Comparison of ENCODE assay signal across 8 cellular contexts in genomic region chr7:149624006-149624405, GRCh38.
A peak's percentile ranks its signal among the peaks of the same experiment; 100 is the strongest.
DNase-seq lines count a peak whose midpoint lies in the region; ATAC-seq and TF ChIP-seq lines count a peak whose summit lies in the region.

No MANE protein-coding gene starts in this region.

- 0 to 2% methylated on average over 26 to 28 of the region's 28 CpGs for WGBS in lung, 2 donors

- H3K27me3 ChIP-seq in HL-60 (ENCODE audit: insufficient read depth, poor library complexity, severe bottlenecking), result no peaks in the 10 kb centered on the region
- no peaks in the 10 kb centered on the region for H3K27me3 ChIP-seq in lung (ENCODE audit: control insufficient read depth, insufficient read depth)

- H3K4me3 ChIP-seq in HL-60 (replicated peaks; ENCODE audit: insufficient read depth, low read length), result peak overlapping the region; percentile 78
- peak overlapping the region; percentile 95 for H3K4me3 ChIP-seq in lung

- ATAC-seq in GM19395 (IDR thresholded peaks at IDR 0.05; ENCODE audit: unreplicated experiment), result peak; percentile 17
- ATAC-seq in lung (ENCODE audit: insufficient read depth, low FRiP score), result peak; percentile 7
- ATAC-seq in stimulated activated memory B cell treated with anti-CD40 and anti-IgM and Interleukin-4, amounts not matched to agents 10 μg/mL and 1 μg/mL and 100 μg/mL, for 72 hours, result peak; percentile 25

- peak overlapping the region; percentile 66 for H3K27ac ChIP-seq in HL-60 (replicated peaks)
- peak overlapping the region; percentile 94 to 96 for H3K27ac ChIP-seq in lung (ENCODE audit: low read depth in 1 of 2, low read length in 1 of 2)

- H3K36me3 ChIP-seq in lung (ENCODE audit: control insufficient read depth in 2 of 2, insufficient read depth in 2 of 2, low read length in 2 of 2), result peaks cover 6 to 18% of the 10 kb centered on the region in 2 donors

- no peaks in the 10 kb centered on the region for H3K9me3 Mint-ChIP-seq in stimulated activated memory B cell treated with anti-CD40 and anti-IgM and Interleukin-4, amounts not matched to agents 10 μg/mL and 1 μg/mL and 100 μg/mL, for 72 hours

- H3K4me1 ChIP-seq in lung (ENCODE audit: control insufficient read depth in 2 of 2, insufficient read depth in 2 of 2, low read length in 2 of 2), result peaks cover 5 to 7% of the 10 kb centered on the region in 2 donors

- no peaks in the 10 kb centered on the region for H3K9me3 ChIP-seq in lung (ENCODE audit: control insufficient read depth in 2 of 2, insufficient read depth in 1 of 2, low read length in 1 of 2)

- no peak for TF ChIP-seq CTCF in HL-60 (IDR thresholded peaks at IDR 0.05; ENCODE audit: insufficient read depth, low read length)
- TF ChIP-seq CTCF in lung (IDR thresholded peaks at IDR 0.05; ENCODE audit: control extremely low read depth, extremely low read depth), result no peak

- peak overlapping the region; percentile 95 for H3K4me3 Mint-ChIP-seq in stimulated activated memory B cell treated with anti-CD40 and anti-IgM and Interleukin-4, amounts not matched to agents 10 μg/mL and 1 μg/mL and 100 μg/mL, for 72 hours

- peaks cover 21% of the 10 kb centered on the region for H3K36me3 Mint-ChIP-seq in stimulated activated memory B cell treated with anti-CD40 and anti-IgM and Interleukin-4, amounts not matched to agents 10 μg/mL and 1 μg/mL and 100 μg/mL, for 72 hours

- DNase-seq in AG20443 (ENCODE audit: low spot score), result peak; percentile 24
- DNase-seq in HL-60 (ENCODE audit: low read depth in 1 of 2, low spot score in 1 of 2), result peak in 1 of 2 experiments; percentile 30
- peak; percentile 45 for DNase-seq in activated CD4-positive, CD25-positive, alpha-beta regulatory T cell treated with anti-CD3 and anti-CD28 coated beads, Interleukin-2, amount 50 U/mL, for 72 hours
- peak; percentile 55 for DNase-seq in dermis blood vessel endothelial cell
- DNase-seq in lung (ENCODE audit: low spot score), result peak; percentile 38
- no peak for DNase-seq in hippocampal formation (lab: John Stamatoyannopoulos, UW)

- peak overlapping the region; percentile 94 for H3K27ac Mint-ChIP-seq in stimulated activated memory B cell treated with anti-CD40 and anti-IgM and Interleukin-4, amounts not matched to agents 10 μg/mL and 1 μg/mL and 100 μg/mL, for 72 hours

- peaks cover 47% of the 10 kb centered on the region for H3K4me1 Mint-ChIP-seq in stimulated activated memory B cell treated with anti-CD40 and anti-IgM and Interleukin-4, amounts not matched to agents 10 μg/mL and 1 μg/mL and 100 μg/mL, for 72 hours

- peaks cover 18% of the 10 kb centered on the region for H3K27me3 Mint-ChIP-seq in stimulated activated memory B cell treated with anti-CD40 and anti-IgM and Interleukin-4, amounts not matched to agents 10 μg/mL and 1 μg/mL and 100 μg/mL, for 72 hours

Comparison
In these comparisons a context has a peak if more than half of its experiments do, and no peak if none do; other contexts are left out.
1. DNase-seq: peak in AG20443 (single experiment), activated CD4-positive, CD25-positive, alpha-beta regulatory T cell treated with anti-CD3 and anti-CD28 coated beads, Interleukin-2, amount 50 U/mL, for 72 hours (single experiment), dermis blood vessel endothelial cell (single experiment) and lung (single experiment); none in hippocampal formation (0 of 2).
2. Peak in every context shown above with its lines, with median percentiles within 50 percentile points of each other: ATAC-seq.